ENCODE assay signal across 8 cellular contexts in genomic region chr10:43816351-43817321, GRCh38.
DNase-seq lines count a peak whose midpoint lies in the region; ATAC-seq and TF ChIP-seq lines count a peak whose summit lies in the region.

No MANE protein-coding gene starts in this region.

- H3K27me3 Mint-ChIP-seq in brain, result peaks cover 12% of the 10 kb centered on the region

- no peaks in the 10 kb centered on the region for H3K9me3 ChIP-seq in WERI-Rb-1 (ENCODE audit: severe bottlenecking)

- H3K27ac ChIP-seq in WERI-Rb-1, result no peak overlapping the region

- H3K36me3 ChIP-seq in WERI-Rb-1, result no peaks in the 10 kb centered on the region

- no peak overlapping the region for H3K4me3 ChIP-seq in WERI-Rb-1 (ENCODE audit: low read depth, low read length)

- intact Hi-C loops in sciatic nerve (cut with DNase I), result no loop called here

- peak overlapping the region in 3 of 5 experiments; percentile 3 to 51 (median 12) for H3K27ac Mint-ChIP-seq in brain

- H3K9me3 Mint-ChIP-seq in brain, result peaks cover 0 to 2% (median 0%) of the 10 kb centered on the region in 5 experiments

- no peak for TF ChIP-seq CTCF in brain (conservative IDR thresholded peaks at IDR 0.05)
- no peak for TF ChIP-seq CTCF in WERI-Rb-1 (IDR thresholded peaks at IDR 0.05; ENCODE audit: low read depth, low read length)

- H3K4me1 Mint-ChIP-seq in brain, result peaks cover 13% of the 10 kb centered on the region

- no peaks in the 10 kb centered on the region for H3K36me3 Mint-ChIP-seq in brain

- H3K4me3 Mint-ChIP-seq in brain, result no peak overlapping the region

- peaks cover 13% of the 10 kb centered on the region for H3K27me3 ChIP-seq in WERI-Rb-1 (ENCODE audit: insufficient read depth, low read depth, severe bottlenecking)

- DNase-seq in T-helper 9 cell (peak; percentile 50), sciatic nerve (ENCODE audit: low spot score) (no peak), COR-L47 (lab: John Stamatoyannopoulos, UW) (no peak), WERI-Rb-1 (no peak), NCI-H2196 treated with DMSO at 0.1 percent for 48 hours (lab: John Stamatoyannopoulos, UW; ENCODE audit: unreplicated experiment) (no peak)

- ATAC-seq in GM18909 (IDR thresholded peaks at IDR 0.05; ENCODE audit: poor library complexity, unreplicated experiment) (peak; percentile 96), HG03025 (IDR thresholded peaks at IDR 0.05; ENCODE audit: low FRiP score, unreplicated experiment) (peak; percentile 89), sciatic nerve (peak; percentile 57)
